In genomic region chr3:49165771-49166751, GRCh38 we compare ENCODE assay signal across 1 cellular context.
A peak's percentile ranks its signal among the peaks of the same experiment; 100 is the strongest.
TF ChIP-seq lines count a peak whose summit lies in the region.

Gene CCDC71, minus strand, starts transcription at chr3:49166331. Its CDS starts 2,123 bp downstream, at chr3:49164208.

TF ChIP-seq in K562, 482 proteins besides CTCF, POLR2A, EP300 and RAD21 (continued from another document and continues in another):
- TF ChIP-seq JUND (IDR thresholded peaks at IDR 0.05; ENCODE audit: borderline replicate concordance, low read depth, low read length): 0 out of 2 replicates have a peak, but pooled peaks have one; percentile 9
- no peak for TF ChIP-seq JUND (tag; IDR thresholded peaks at IDR 0.05; ENCODE audit: borderline replicate concordance, low read depth, low read length)
- no peak for TF ChIP-seq ZNF431 (CRISPR knock-in tag; IDR thresholded peaks at IDR 0.05)
- TF ChIP-seq, protein P1, sequence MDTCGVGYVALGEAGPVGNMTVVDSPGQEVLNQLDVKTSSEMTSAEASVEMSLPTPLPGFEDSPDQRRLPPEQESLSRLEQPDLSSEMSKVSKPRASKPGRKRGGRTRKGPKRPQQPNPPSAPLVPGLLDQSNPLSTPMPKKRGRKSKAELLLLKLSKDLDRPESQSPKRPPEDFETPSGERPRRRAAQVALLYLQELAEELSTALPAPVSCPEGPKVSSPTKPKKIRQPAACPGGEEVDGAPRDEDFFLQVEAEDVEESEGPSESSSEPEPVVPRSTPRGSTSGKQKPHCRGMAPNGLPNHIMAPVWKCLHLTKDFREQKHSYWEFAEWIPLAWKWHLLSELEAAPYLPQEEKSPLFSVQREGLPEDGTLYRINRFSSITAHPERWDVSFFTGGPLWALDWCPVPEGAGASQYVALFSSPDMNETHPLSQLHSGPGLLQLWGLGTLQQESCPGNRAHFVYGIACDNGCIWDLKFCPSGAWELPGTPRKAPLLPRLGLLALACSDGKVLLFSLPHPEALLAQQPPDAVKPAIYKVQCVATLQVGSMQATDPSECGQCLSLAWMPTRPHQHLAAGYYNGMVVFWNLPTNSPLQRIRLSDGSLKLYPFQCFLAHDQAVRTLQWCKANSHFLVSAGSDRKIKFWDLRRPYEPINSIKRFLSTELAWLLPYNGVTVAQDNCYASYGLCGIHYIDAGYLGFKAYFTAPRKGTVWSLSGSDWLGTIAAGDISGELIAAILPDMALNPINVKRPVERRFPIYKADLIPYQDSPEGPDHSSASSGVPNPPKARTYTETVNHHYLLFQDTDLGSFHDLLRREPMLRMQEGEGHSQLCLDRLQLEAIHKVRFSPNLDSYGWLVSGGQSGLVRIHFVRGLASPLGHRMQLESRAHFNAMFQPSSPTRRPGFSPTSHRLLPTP (IDR thresholded peaks at IDR 0.05; ENCODE audit: borderline replicate concordance, extremely low read depth, insufficient read length): peak; percentile 49
- no peak for TF ChIP-seq BRF1 (IDR thresholded peaks at IDR 0.05; ENCODE audit: borderline replicate concordance, extremely low read depth, insufficient read length)
- TF ChIP-seq, protein P2, sequence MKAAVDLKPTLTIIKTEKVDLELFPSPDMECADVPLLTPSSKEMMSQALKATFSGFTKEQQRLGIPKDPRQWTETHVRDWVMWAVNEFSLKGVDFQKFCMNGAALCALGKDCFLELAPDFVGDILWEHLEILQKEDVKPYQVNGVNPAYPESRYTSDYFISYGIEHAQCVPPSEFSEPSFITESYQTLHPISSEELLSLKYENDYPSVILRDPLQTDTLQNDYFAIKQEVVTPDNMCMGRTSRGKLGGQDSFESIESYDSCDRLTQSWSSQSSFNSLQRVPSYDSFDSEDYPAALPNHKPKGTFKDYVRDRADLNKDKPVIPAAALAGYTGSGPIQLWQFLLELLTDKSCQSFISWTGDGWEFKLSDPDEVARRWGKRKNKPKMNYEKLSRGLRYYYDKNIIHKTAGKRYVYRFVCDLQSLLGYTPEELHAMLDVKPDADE (conservative IDR thresholded peaks at IDR 0.05; ENCODE audit: control insufficient read depth, low read depth, low read length): peak; percentile 13; the same call in 1 of the 2 replicates
- TF ChIP-seq NR2C1 (IDR thresholded peaks at IDR 0.05): peak; percentile 98
- TF ChIP-seq NR2C1 (tag; IDR thresholded peaks at IDR 0.05): peak; percentile 99
- TF ChIP-seq SNIP1 (IDR thresholded peaks at IDR 0.05; ENCODE audit: low read depth): no peak
- TF ChIP-seq ZNF639 (CRISPR knock-in tag; conservative IDR thresholded peaks at IDR 0.05 in 1 of 2, IDR thresholded peaks at IDR 0.05 in 1 of 2): peak in 1 of 2 experiments; percentile 89; a peak in 2 of 4 replicates
- TF ChIP-seq SNAPC5 (CRISPR knock-in tag; IDR thresholded peaks at IDR 0.05): no peak
- 0 out of 2 replicates have a peak, but pooled peaks have one; percentile 29 for TF ChIP-seq ZNF143 (CRISPR knock-in tag; IDR thresholded peaks at IDR 0.05)
- TF ChIP-seq SPI1 (IDR thresholded peaks at IDR 0.05; ENCODE audit: borderline replicate concordance, low read depth, low read length): peak; percentile 48; the same call in 1 of the 2 replicates
- TF ChIP-seq KDM4B (IDR thresholded peaks at IDR 0.05; ENCODE audit: borderline replicate concordance in 2 of 2, low read depth in 1 of 2): peak in 1 of 2 experiments; percentile 92; a peak in 2 of 4 replicates
- TF ChIP-seq CXXC5 (CRISPR knock-in tag; IDR thresholded peaks at IDR 0.05): peak; percentile 77
- TF ChIP-seq SP1 (CRISPR knock-in tag; IDR thresholded peaks at IDR 0.05): peak; percentile 47; the same call in 1 of the 2 replicates
- peak; percentile 99 for TF ChIP-seq ZBTB7A (IDR thresholded peaks at IDR 0.05; ENCODE audit: borderline replicate concordance, control insufficient read depth, low read depth, low read length)
- 0 out of 2 replicates have a peak, but pooled peaks have one; percentile 45 for TF ChIP-seq POLR2AphosphoS5 (IDR thresholded peaks at IDR 0.05; ENCODE audit: control insufficient read depth, insufficient read depth, low read depth, low read length)
- peak; percentile 86 for TF ChIP-seq EGR1 (conservative IDR thresholded peaks at IDR 0.05)
- peak; percentile 57 to 66 for TF ChIP-seq NRF1 (conservative IDR thresholded peaks at IDR 0.05 in 1 of 2, IDR thresholded peaks at IDR 0.05 in 1 of 2)
- no peak for TF ChIP-seq HDAC6 (IDR thresholded peaks at IDR 0.05; ENCODE audit: low read depth, low read length)
- TF ChIP-seq CSDE1 (IDR thresholded peaks at IDR 0.05): no peak
- no peak for TF ChIP-seq MITF (IDR thresholded peaks at IDR 0.05)
- peak; percentile 81; the same call in 1 of the 2 replicates for TF ChIP-seq ELF2 (CRISPR knock-in tag; IDR thresholded peaks at IDR 0.05)
- TF ChIP-seq NKRF (IDR thresholded peaks at IDR 0.05; ENCODE audit: borderline replicate concordance): peak; percentile 47; the same call in 1 of the 2 replicates
- peak; percentile 67 for TF ChIP-seq MEF2D (tag; conservative IDR thresholded peaks at IDR 0.05; ENCODE audit: low read depth)
- TF ChIP-seq MTA3 (IDR thresholded peaks at IDR 0.05; ENCODE audit: borderline replicate concordance): peak; percentile 54
- TF ChIP-seq FOS (IDR thresholded peaks at IDR 0.05; ENCODE audit: extremely low read depth, insufficient read length): no peak
- TF ChIP-seq PTBP1 (IDR thresholded peaks at IDR 0.05; ENCODE audit: low read depth, low read length): peak; percentile 91; the same call in 1 of the 2 replicates
- peak; percentile 90 for TF ChIP-seq RBM25 (IDR thresholded peaks at IDR 0.05; ENCODE audit: low read depth, low read length, severe bottlenecking)
- TF ChIP-seq MTF1 (CRISPR knock-in tag; IDR thresholded peaks at IDR 0.05; ENCODE audit: borderline replicate concordance): no peak
- no peak for TF ChIP-seq TFAM (CRISPR knock-in tag; conservative IDR thresholded peaks at IDR 0.05)
- TF ChIP-seq ZNF197 (CRISPR knock-in tag; IDR thresholded peaks at IDR 0.05; ENCODE audit: low read depth): 0 out of 2 replicates have a peak, but pooled peaks have one; percentile 66
- peak; percentile 28 for TF ChIP-seq TBP (optimal IDR thresholded peaks at IDR 0.05; ENCODE audit: low read depth, low read length)
- TF ChIP-seq CREM (IDR thresholded peaks at IDR 0.05; ENCODE audit: low read depth): peak; percentile 36; the same call in 1 of the 2 replicates
- TF ChIP-seq, protein P3, sequence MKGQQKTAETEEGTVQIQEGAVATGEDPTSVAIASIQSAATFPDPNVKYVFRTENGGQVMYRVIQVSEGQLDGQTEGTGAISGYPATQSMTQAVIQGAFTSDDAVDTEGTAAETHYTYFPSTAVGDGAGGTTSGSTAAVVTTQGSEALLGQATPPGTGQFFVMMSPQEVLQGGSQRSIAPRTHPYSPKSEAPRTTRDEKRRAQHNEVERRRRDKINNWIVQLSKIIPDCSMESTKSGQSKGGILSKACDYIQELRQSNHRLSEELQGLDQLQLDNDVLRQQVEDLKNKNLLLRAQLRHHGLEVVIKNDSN (CRISPR knock-in tag; IDR thresholded peaks at IDR 0.05): peak; percentile 31; the same call in 1 of the 2 replicates
- TF ChIP-seq, protein P4, sequence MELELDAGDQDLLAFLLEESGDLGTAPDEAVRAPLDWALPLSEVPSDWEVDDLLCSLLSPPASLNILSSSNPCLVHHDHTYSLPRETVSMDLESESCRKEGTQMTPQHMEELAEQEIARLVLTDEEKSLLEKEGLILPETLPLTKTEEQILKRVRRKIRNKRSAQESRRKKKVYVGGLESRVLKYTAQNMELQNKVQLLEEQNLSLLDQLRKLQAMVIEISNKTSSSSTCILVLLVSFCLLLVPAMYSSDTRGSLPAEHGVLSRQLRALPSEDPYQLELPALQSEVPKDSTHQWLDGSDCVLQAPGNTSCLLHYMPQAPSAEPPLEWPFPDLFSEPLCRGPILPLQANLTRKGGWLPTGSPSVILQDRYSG (tag; conservative IDR thresholded peaks at IDR 0.05; ENCODE audit: low read depth): no peak
- TF ChIP-seq NONO (IDR thresholded peaks at IDR 0.05; ENCODE audit: low read depth in 2 of 2, low read length in 1 of 2): 0 out of 4 replicates have a peak, but pooled peaks of 1 of the 2 experiments have one; percentile 23
- no peak for TF ChIP-seq ARID3B (CRISPR knock-in tag; IDR thresholded peaks at IDR 0.05; ENCODE audit: borderline replicate concordance)
- peak; percentile 82 for TF ChIP-seq RBFOX2 (IDR thresholded peaks at IDR 0.05; ENCODE audit: low read depth, low read length)
- 0 out of 2 replicates have a peak, but pooled peaks have one; percentile 51 for TF ChIP-seq FOXJ2 (tag; IDR thresholded peaks at IDR 0.05)
- TF ChIP-seq, protein P5, sequence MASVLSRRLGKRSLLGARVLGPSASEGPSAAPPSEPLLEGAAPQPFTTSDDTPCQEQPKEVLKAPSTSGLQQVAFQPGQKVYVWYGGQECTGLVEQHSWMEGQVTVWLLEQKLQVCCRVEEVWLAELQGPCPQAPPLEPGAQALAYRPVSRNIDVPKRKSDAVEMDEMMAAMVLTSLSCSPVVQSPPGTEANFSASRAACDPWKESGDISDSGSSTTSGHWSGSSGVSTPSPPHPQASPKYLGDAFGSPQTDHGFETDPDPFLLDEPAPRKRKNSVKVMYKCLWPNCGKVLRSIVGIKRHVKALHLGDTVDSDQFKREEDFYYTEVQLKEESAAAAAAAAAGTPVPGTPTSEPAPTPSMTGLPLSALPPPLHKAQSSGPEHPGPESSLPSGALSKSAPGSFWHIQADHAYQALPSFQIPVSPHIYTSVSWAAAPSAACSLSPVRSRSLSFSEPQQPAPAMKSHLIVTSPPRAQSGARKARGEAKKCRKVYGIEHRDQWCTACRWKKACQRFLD (CRISPR knock-in tag; IDR thresholded peaks at IDR 0.05): peak; percentile 84; the same call in 1 of the 2 replicates
